29 cellular contexts compared by ENCODE assay signal in the genomic region with DNA sequence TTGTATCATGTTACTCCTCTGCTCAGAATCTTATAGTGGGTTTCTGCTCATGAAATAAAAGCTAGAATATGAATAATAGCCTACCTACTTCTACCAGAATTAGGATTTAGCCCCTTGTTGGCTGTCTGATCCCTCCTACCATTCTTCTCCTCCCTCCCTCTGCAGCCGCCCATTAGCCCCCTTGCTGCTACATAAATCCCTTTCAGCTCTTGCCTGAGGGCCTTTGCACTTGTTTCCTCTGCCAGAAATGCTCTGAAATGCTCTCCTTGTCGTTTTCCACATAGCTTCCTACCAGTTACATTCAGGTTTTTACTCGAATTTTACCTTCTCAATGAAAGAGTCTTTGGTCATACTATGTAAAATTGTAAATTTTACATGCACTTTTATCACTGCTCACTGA.
"Had no signal": no experiment of that assay in that cellular context is flagged by ENCODE, and none has a peak within 500 bp of the region (broad histone marks: within the 10 kb centered on the region; RNA-seq: fewer than 3 reads in every experiment).

No MANE protein-coding gene starts in this region.

- H3K27ac Mint-ChIP-seq: immature natural killer cell; naive thymus-derived CD8-positive, alpha-beta T cell; nephron; stimulated activated naive B cell treated with anti-CD40 and anti-IgM and Interleukin-4, amounts not matched to agents 10 μg/mL and 1 μg/mL and 100 μg/mL, for 72 hours; type B pancreatic cell had no signal

- H3K9me3 ChIP-seq: left lung, lower lobe of right lung, pancreas, prostate gland, stomach, thoracic aorta, tibial artery, uterus had no signal

- H3K4me3 Mint-ChIP-seq: immature natural killer cell; naive thymus-derived CD8-positive, alpha-beta T cell; nephron; neural crest cell; stimulated activated naive B cell treated with anti-CD40 and anti-IgM and Interleukin-4, amounts not matched to agents 10 μg/mL and 1 μg/mL and 100 μg/mL, for 72 hours; type B pancreatic cell had no signal

- H3K27me3 ChIP-seq: left lung, pancreas, stomach, tibial artery, uterus had no signal

- H3K4me1 Mint-ChIP-seq: immature natural killer cell; naive thymus-derived CD8-positive, alpha-beta T cell; nephron; stimulated activated naive B cell treated with anti-CD40 and anti-IgM and Interleukin-4, amounts not matched to agents 10 μg/mL and 1 μg/mL and 100 μg/mL, for 72 hours had no signal

- ATAC-seq: left colon; left lung; lower lobe of right lung; naive thymus-derived CD8-positive, alpha-beta T cell; pancreas; right cardiac atrium; sciatic nerve; stimulated activated naive B cell treated with anti-CD40 and anti-IgM and Interleukin-4, amounts not matched to agents 10 μg/mL and 1 μg/mL and 100 μg/mL, for 72 hours; stimulated activated naive CD8-positive, alpha-beta T cell treated with anti-CD3 and anti-CD28 coated beads, Interleukin-15, Interleukin-2, amounts not matched to agents 100 U/mL and 50 U/mL, for 24 hours had no signal

- H3K27me3 Mint-ChIP-seq: naive thymus-derived CD8-positive, alpha-beta T cell; stimulated activated naive B cell treated with anti-CD40 and anti-IgM and Interleukin-4, amounts not matched to agents 10 μg/mL and 1 μg/mL and 100 μg/mL, for 72 hours; type B pancreatic cell had no signal

- H3K4me3 ChIP-seq: left lung, lower lobe of right lung, pancreas, prostate gland, skin epidermis, stomach, thoracic aorta, tibial artery, uterus had no signal

- H3K4me1 ChIP-seq: left lung, lower lobe of right lung, pancreas, prostate gland, uterus had no signal

- H3K27ac ChIP-seq: left lung, lower lobe of right lung, pancreas, prostate gland, skin epidermis, stomach, thoracic aorta, tibial artery, uterus had no signal

- H3K36me3 ChIP-seq: left lung, lower lobe of right lung, pancreas, prostate gland, stomach, thoracic aorta, tibial artery, uterus had no signal

- DNase-seq: hippocampal formation; immature natural killer cell; kidney; left colon; left lung; lower lobe of right lung; mammary epithelial cell; naive thymus-derived CD8-positive, alpha-beta T cell; nucleus accumbens; pancreas; posterior cingulate gyrus; retina; right cardiac atrium; stimulated activated CD4-positive, alpha-beta T cell treated with anti-CD3 and anti-CD28 coated beads, Interleukin-12 subunit alpha, Interleukin-12 subunit beta, amount 100 ng/mL, for 4 hours; stimulated activated CD4-positive, alpha-beta T cell treated with anti-CD3 and anti-CD28 coated beads, Interleukin-15, amount 100 ng/mL, for 24 hours; stimulated activated CD4-positive, alpha-beta T cell treated with anti-CD3 and anti-CD28 coated beads, Interleukin-2, amount 100 ng/mL, for 24 hours; stimulated activated CD4-positive, alpha-beta T cell treated with anti-CD3 and anti-CD28 coated beads, Interleukin-4, amount 100 ng/mL, for 1 hour; stimulated activated naive B cell treated with anti-CD40 and anti-IgM and Interleukin-4, amounts not matched to agents 10 μg/mL and 1 μg/mL and 100 μg/mL, for 72 hours; stimulated activated naive CD8-positive, alpha-beta T cell treated with anti-CD3 and anti-CD28 coated beads, Interleukin-15, Interleukin-2, amounts not matched to agents 100 U/mL and 50 U/mL, for 24 hours; stomach; tibial artery; uterus had no signal

- H3K36me3 Mint-ChIP-seq: immature natural killer cell; stimulated activated naive B cell treated with anti-CD40 and anti-IgM and Interleukin-4, amounts not matched to agents 10 μg/mL and 1 μg/mL and 100 μg/mL, for 72 hours had no signal
